Comparison of ENCODE assay signal across 24 cellular contexts in the genomic region with DNA sequence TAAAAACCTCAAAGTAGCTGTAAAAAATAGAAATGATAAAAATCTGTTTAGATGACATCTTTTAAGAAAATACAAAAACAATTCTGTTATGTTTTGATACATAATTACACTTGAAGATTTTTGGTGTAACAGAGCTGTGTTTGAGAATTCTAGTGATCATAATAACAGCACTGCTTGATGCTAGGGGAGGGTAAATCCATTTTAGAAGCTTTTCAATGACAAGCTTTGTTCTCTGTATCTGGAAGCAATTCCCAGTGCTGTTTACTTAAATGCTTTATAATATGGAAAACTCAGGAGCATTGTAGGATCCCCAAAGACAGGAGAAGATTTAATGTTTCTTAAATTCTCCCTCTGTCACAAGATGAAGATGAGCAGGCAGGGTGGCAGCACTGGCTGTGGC.
"Had no signal": no experiment of that assay in that cellular context is flagged by ENCODE, and none has a peak within 500 bp of the region (broad histone marks: within the 10 kb centered on the region; RNA-seq: fewer than 3 reads in every experiment).

No MANE protein-coding gene starts in this region.

- H3K4me1 ChIP-seq: esophagus muscularis mucosa, foreskin keratinocyte, lower lobe of right lung, pancreas, testis, tibial artery had no signal

- H3K4me1 Mint-ChIP-seq: endodermal cell; memory B cell; natural killer cell; stimulated activated naive B cell treated with anti-CD40 and anti-IgM and Interleukin-4, amounts not matched to agents 10 μg/mL and 1 μg/mL and 100 μg/mL, for 72 hours had no signal

- H3K4me3 ChIP-seq: esophagus muscularis mucosa, hepatocyte, lower lobe of right lung, pancreas, right lobe of liver, testis, tibial artery had no signal

- H3K79me2 ChIP-seq: hepatocyte had no signal

- H3K4me3 Mint-ChIP-seq: endodermal cell; memory B cell; natural killer cell; neural crest cell; stimulated activated naive B cell treated with anti-CD40 and anti-IgM and Interleukin-4, amounts not matched to agents 10 μg/mL and 1 μg/mL and 100 μg/mL, for 72 hours; stimulated activated naive CD8-positive, alpha-beta T cell treated with anti-CD3 and anti-CD28 coated beads, Interleukin-15, Interleukin-2, amounts not matched to agents 100 ng/mL and 50 ng/mL, for 24 hours; type B pancreatic cell had no signal

- DNase-seq: cerebellar nuclear complex; effector CD8-positive, alpha-beta T cell; endodermal cell; foreskin keratinocyte; head of caudate nucleus; left ventricle myocardium superior; lower lobe of right lung; natural killer cell; pancreas; right lobe of liver; small intestine; stimulated activated CD4-positive, alpha-beta T cell treated with anti-CD3 and anti-CD28 coated beads, Interleukin-15, amount 100 ng/mL, for 24 hours; stimulated activated CD4-positive, alpha-beta T cell treated with anti-CD3 and anti-CD28 coated beads, Interleukin-2, amount 100 ng/mL, for 48 hours; stimulated activated naive B cell treated with anti-CD40 and anti-IgM and Interleukin-4, amounts not matched to agents 10 μg/mL and 1 μg/mL and 100 μg/mL, for 72 hours; testis; tibial artery had no signal

- H3K4me2 ChIP-seq: hepatocyte had no signal

- H3K36me3 ChIP-seq: esophagus muscularis mucosa, lower lobe of right lung, neutrophil, pancreas, right lobe of liver, tibial artery had no signal

- ATAC-seq: foreskin keratinocyte; left ventricle myocardium superior; lower lobe of right lung; natural killer cell; pancreas; right lobe of liver; stimulated activated naive B cell treated with anti-CD40 and anti-IgM and Interleukin-4, amounts not matched to agents 10 μg/mL and 1 μg/mL and 100 μg/mL, for 72 hours had no signal

- H2AFZ ChIP-seq: hepatocyte had no signal

- H3K9me3 Mint-ChIP-seq: endodermal cell; memory B cell; neural crest cell; stimulated activated naive B cell treated with anti-CD40 and anti-IgM and Interleukin-4, amounts not matched to agents 10 μg/mL and 1 μg/mL and 100 μg/mL, for 72 hours; stimulated activated naive CD8-positive, alpha-beta T cell treated with anti-CD3 and anti-CD28 coated beads, Interleukin-15, Interleukin-2, amounts not matched to agents 100 ng/mL and 50 ng/mL, for 24 hours; type B pancreatic cell had no signal

- H3K36me3 Mint-ChIP-seq: memory B cell; natural killer cell; stimulated activated naive B cell treated with anti-CD40 and anti-IgM and Interleukin-4, amounts not matched to agents 10 μg/mL and 1 μg/mL and 100 μg/mL, for 72 hours; type B pancreatic cell had no signal

- H3K27me3 ChIP-seq: esophagus muscularis mucosa, hepatocyte, neutrophil, right lobe of liver, testis had no signal

- H3K27ac Mint-ChIP-seq: endodermal cell; memory B cell; natural killer cell; progenitor cell of endocrine pancreas; stimulated activated naive B cell treated with anti-CD40 and anti-IgM and Interleukin-4, amounts not matched to agents 10 μg/mL and 1 μg/mL and 100 μg/mL, for 72 hours; stimulated activated naive CD8-positive, alpha-beta T cell treated with anti-CD3 and anti-CD28 coated beads, Interleukin-15, Interleukin-2, amounts not matched to agents 100 ng/mL and 50 ng/mL, for 24 hours; type B pancreatic cell had no signal

- H3K9me3 ChIP-seq: esophagus muscularis mucosa, lower lobe of right lung, neutrophil, pancreas, right lobe of liver, testis, tibial artery had no signal

- H3K27ac ChIP-seq: esophagus muscularis mucosa, foreskin keratinocyte, hepatocyte, lower lobe of right lung, neutrophil, pancreas, right lobe of liver, testis, tibial artery had no signal
